In the genomic region with DNA sequence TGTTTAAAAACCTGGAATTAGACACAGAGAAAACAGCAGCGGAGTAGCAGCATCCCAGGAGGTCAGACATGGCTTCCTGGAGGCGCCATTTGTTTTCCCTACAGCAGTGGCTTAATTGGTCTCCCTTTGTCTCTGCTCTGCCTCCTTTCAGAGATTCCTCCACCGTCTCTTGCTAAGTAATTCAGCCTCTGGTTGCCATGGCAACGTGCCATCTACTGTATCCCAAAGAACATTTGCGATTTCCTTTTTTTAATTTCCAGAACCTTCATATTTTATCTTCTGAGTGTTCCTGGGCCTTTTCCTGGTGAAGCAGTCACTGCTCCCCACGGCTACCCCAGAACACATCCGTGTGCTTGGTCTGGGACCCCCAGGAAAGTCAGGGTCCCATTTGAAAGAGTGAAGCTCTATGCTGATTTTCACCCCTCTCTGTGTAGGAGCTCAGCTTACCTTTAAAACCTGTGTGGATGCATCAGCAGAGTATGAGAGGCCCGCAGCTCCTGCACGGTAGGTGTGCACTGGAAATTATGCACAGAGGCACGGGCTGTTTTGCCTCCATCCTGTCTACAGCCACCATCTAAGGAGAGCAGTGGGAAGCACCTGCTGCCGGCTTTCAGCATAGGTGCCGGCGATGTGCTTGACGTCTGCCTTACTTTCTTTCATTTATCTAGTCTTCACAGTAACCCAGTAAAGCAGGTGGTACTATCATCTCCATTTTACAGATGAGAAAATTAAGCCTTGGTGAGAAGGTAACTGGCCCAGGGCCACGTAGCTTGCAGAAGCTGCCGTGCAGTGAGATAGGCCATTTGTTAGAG, we compare ENCODE assay signal across 18 cellular contexts.
DNase-seq lines count a peak whose midpoint lies in the region; ATAC-seq and TF ChIP-seq lines count a peak whose summit lies in the region.
"Had no signal": no experiment of that assay in that cellular context is flagged by ENCODE, and none has a peak within 500 bp of the region (broad histone marks: within the 10 kb centered on the region; RNA-seq: fewer than 3 reads in every experiment).

No MANE protein-coding gene starts in this region.

- H3K4me3 ChIP-seq in right atrium auricular region (no peak overlapping the region), uterus (no peak overlapping the region)
- H3K4me3 ChIP-seq: esophagus squamous epithelium, GM12878, ovary had no signal

- H3K27ac ChIP-seq in right atrium auricular region (no peak overlapping the region), uterus (no peak overlapping the region)
- H3K27ac ChIP-seq: esophagus squamous epithelium, ovary, VCaP had no signal

- no peak for ATAC-seq in Right ventricle myocardium inferior
- ATAC-seq in left lobe of liver = no peak
- no peak for ATAC-seq in GM18861 (IDR thresholded peaks at IDR 0.05; ENCODE audit: unreplicated experiment)
- no peak for ATAC-seq in HG03025 (IDR thresholded peaks at IDR 0.05; ENCODE audit: low FRiP score, unreplicated experiment)
- ATAC-seq: GM12878, left ventricle myocardium superior had no signal

- intact Hi-C loops in Right ventricle myocardium inferior (cut with DNase I) = no loop called here
- intact Hi-C loops in uterus (cut with DNase I; ENCODE audit: low total_unique reads) = no loop called here

- no peak for TF ChIP-seq CTCF in right atrium auricular region (IDR thresholded peaks at IDR 0.05)
- no peak for TF ChIP-seq CTCF in uterus (IDR thresholded peaks at IDR 0.05)

- H3K27me3 ChIP-seq in right atrium auricular region (no peaks in the 10 kb centered on the region), uterus (no peaks in the 10 kb centered on the region)
- H3K27me3 ChIP-seq: esophagus squamous epithelium, ovary had no signal

- H3K36me3 ChIP-seq in right atrium auricular region (no peaks in the 10 kb centered on the region), uterus (no peaks in the 10 kb centered on the region)
- H3K36me3 ChIP-seq: esophagus squamous epithelium, ovary had no signal

- H3K4me1 ChIP-seq in right atrium auricular region = no peaks in the 10 kb centered on the region
- no peaks in the 10 kb centered on the region for H3K4me1 ChIP-seq in uterus
- H3K4me1 ChIP-seq: esophagus squamous epithelium had no signal

- H3K9me3 ChIP-seq in right atrium auricular region (no peaks in the 10 kb centered on the region), uterus (no peaks in the 10 kb centered on the region)
- H3K9me3 ChIP-seq: esophagus squamous epithelium, ovary had no signal

- no peak for TF ChIP-seq POLR2A in uterus (IDR thresholded peaks at IDR 0.05)

- peak; percentile 51 for DNase-seq in right atrium auricular region (ENCODE audit: low spot score)
- DNase-seq in Right ventricle myocardium inferior (ENCODE audit: missing footprints) = no peak
- DNase-seq in NCI-H69 (lab: John Stamatoyannopoulos, UW) = peak; percentile 39
- peak; percentile 15 for DNase-seq in left lobe of liver (ENCODE audit: low spot score)
- peak; percentile 2 to 6 for DNase-seq in uterus
- no peak for DNase-seq in stimulated activated CD4-positive, alpha-beta T cell treated with anti-CD3 and anti-CD28 coated beads, Interleukin-4, amount 100 ng/mL, for 1 hour
- DNase-seq: effector CD4-positive, alpha-beta T cell; esophagus squamous epithelium; HFFc6; left ventricle myocardium superior; NCI-H1092 treated with DMSO at 0.1 percent for 48 hours; NCI-H226; stimulated activated CD4-positive, alpha-beta T cell treated with anti-CD3 and anti-CD28 coated beads, Interleukin-4, amount 100 ng/mL, for 24 hours had no signal

Comparison
In these comparisons a context has a peak if more than half of its experiments do, and no peak if none do; other contexts are left out.
1. DNase-seq: peak in right atrium auricular region (single experiment), NCI-H69 (single experiment), left lobe of liver (single experiment) and uterus (2 of 2); none in Right ventricle myocardium inferior (single experiment) and stimulated activated CD4-positive, alpha-beta T cell treated with anti-CD3 and anti-CD28 coated beads, Interleukin-4, amount 100 ng/mL, for 1 hour (single experiment).